In genomic region chr12:95248604-95249355, GRCh38 we compare ENCODE assay signal across 17 cellular contexts. TPM values are rescaled to one million over a fixed set of nuclear protein-coding genes. Genes with fewer than 3 reads are reported as not detected.
DNase-seq lines count a peak whose midpoint lies in the region; ATAC-seq and TF ChIP-seq lines count a peak whose summit lies in the region.
"Had no signal": no experiment of that assay in that cellular context is flagged by ENCODE, and none has a peak within 500 bp of the region (broad histone marks: within the 10 kb centered on the region; RNA-seq: fewer than 3 reads in every experiment).

No MANE protein-coding gene starts in this region.

- intact Hi-C loops in vagina (cut with DNase I): no loop called here
- intact Hi-C loops in transverse colon (cut with DNase I; ENCODE audit: low total_unique reads): no loop called here

- TF ChIP-seq CTCF in fibroblast of the aortic adventitia (IDR thresholded peaks at IDR 0.05; ENCODE audit: insufficient read depth, low read length) (no peak), vagina (IDR thresholded peaks at IDR 0.05) (no peak), transverse colon (IDR thresholded peaks at IDR 0.05) (no peak)

- H3K27me3 ChIP-seq in vagina (no peaks in the 10 kb centered on the region), transverse colon (no peaks in the 10 kb centered on the region)
- H3K27me3 ChIP-seq: right atrium auricular region had no signal

- no peaks in the 10 kb centered on the region for H3K9me3 Mint-ChIP-seq in activated T-helper 17 cell treated with anti-CD3 and anti-CD28 coated beads, Interleukin-2, amount 50 U/mL, for 72 hours
- H3K9me3 Mint-ChIP-seq: natural killer cell had no signal

- WGBS in transverse colon (ENCODE audit: low coverage in 1 of 2), 2 donors: 70 to 79% methylated on average over 6 to 8 of the region's 8 CpGs

- no peaks in the 10 kb centered on the region for H3K27me3 Mint-ChIP-seq in activated T-helper 17 cell treated with anti-CD3 and anti-CD28 coated beads, Interleukin-2, amount 50 U/mL, for 72 hours

- no peak for ATAC-seq in activated T-helper 17 cell treated with anti-CD3 and anti-CD28 coated beads, Interleukin-2, amount 50 U/mL, for 72 hours (replicated peaks)
- ATAC-seq in GM21423 (IDR thresholded peaks at IDR 0.05; ENCODE audit: unreplicated experiment): no peak
- ATAC-seq: HCT116, left ventricle myocardium superior, natural killer cell had no signal

- peaks cover 5% of the 10 kb centered on the region for H3K4me1 Mint-ChIP-seq in activated T-helper 17 cell treated with anti-CD3 and anti-CD28 coated beads, Interleukin-2, amount 50 U/mL, for 72 hours

- H3K36me3 Mint-ChIP-seq in activated T-helper 17 cell treated with anti-CD3 and anti-CD28 coated beads, Interleukin-2, amount 50 U/mL, for 72 hours (ENCODE audit: low read depth): peaks cover 44% of the 10 kb centered on the region
- H3K36me3 Mint-ChIP-seq: natural killer cell had no signal

- H3K27ac ChIP-seq in vagina (peak overlapping the region; percentile 7), transverse colon (peak overlapping the region in 2 of 4 donors; percentile 13 to 46)
- H3K27ac ChIP-seq: 22Rv1, right atrium auricular region had no signal

- peaks cover 22% of the 10 kb centered on the region for H3K4me1 ChIP-seq in vagina
- H3K4me1 ChIP-seq in transverse colon: peaks cover 3 to 46% (median 13%) of the 10 kb centered on the region in 4 donors

- H3K36me3 ChIP-seq in vagina (peaks cover 0 to 10% of the 10 kb centered on the region in 2 donors), transverse colon (peaks cover 0 to 10% (median 2%) of the 10 kb centered on the region in 4 donors)
- H3K36me3 ChIP-seq: right atrium auricular region had no signal

- H3K9me3 ChIP-seq in vagina (no peaks in the 10 kb centered on the region), transverse colon (no peaks in the 10 kb centered on the region)
- H3K9me3 ChIP-seq: right atrium auricular region had no signal

- in situ Hi-C loops in transverse colon (cut with MboI; ENCODE audit: low pct_ligation_motif_present in 1 of 4, low pct_unique_long_range_greater_than_20kb in 1 of 4, low sequenced_read_pairs in 3 of 4): no loop called here

- TF ChIP-seq POLR2A in vagina (IDR thresholded peaks at IDR 0.05): no peak
- no peak for TF ChIP-seq POLR2A in transverse colon (IDR thresholded peaks at IDR 0.05)

- peak overlapping the region; percentile 31 for H3K27ac Mint-ChIP-seq in activated T-helper 17 cell treated with anti-CD3 and anti-CD28 coated beads, Interleukin-2, amount 50 U/mL, for 72 hours

- DNase-seq in DMS 273 (lab: John Stamatoyannopoulos, UW; ENCODE audit: unreplicated experiment): peak; percentile 34
- DNase-seq in DMS 273 treated with DMSO at 0.1 percent for 48 hours (lab: John Stamatoyannopoulos, UW): no peak
- peak; percentile 51 for DNase-seq in fibroblast of the aortic adventitia (ENCODE audit: low read depth)
- DNase-seq in vagina (ENCODE audit: extremely low spot score in 2 of 2): no peak
- DNase-seq in NCI-H526 treated with DMSO at 0.1 percent for 48 hours (lab: John Stamatoyannopoulos, UW): no peak
- no peak for DNase-seq in transverse colon
- DNase-seq: COR-L47; left ventricle myocardium superior; MM.1S; natural killer cell; stimulated activated CD4-positive, alpha-beta T cell treated with anti-CD3 and anti-CD28 coated beads, Interleukin-4, amount 100 ng/mL, for 4 hours; stimulated activated naive CD4-positive, alpha-beta T cell had no signal

- no peak overlapping the region for H3K4me3 ChIP-seq in fibroblast of the aortic adventitia (ENCODE audit: low read depth, low read length)
- H3K4me3 ChIP-seq in vagina: no peak overlapping the region
- H3K4me3 ChIP-seq in transverse colon: no peak overlapping the region
- H3K4me3 ChIP-seq: right atrium auricular region had no signal

- no peak for TF ChIP-seq EP300 in transverse colon (IDR thresholded peaks at IDR 0.05; ENCODE audit: low read depth)

- no peak overlapping the region for H3K4me3 Mint-ChIP-seq in activated T-helper 17 cell treated with anti-CD3 and anti-CD28 coated beads, Interleukin-2, amount 50 U/mL, for 72 hours
- H3K4me3 Mint-ChIP-seq: natural killer cell had no signal

RNA-seq across cellular contexts. Expression of gene VEZT, which starts 31.2 kb away (rescaled TPM):
- 10 to 100 TPM; 42.9 to 49.3 TPM for total RNA-seq in activated T-helper 17 cell treated with anti-CD3 and anti-CD28 coated beads, Interleukin-2, amount 50 U/mL, for 72 hours
- 31.4 and 98.6 TPM in 2 replicates for total RNA-seq in fibroblast of the aortic adventitia (ENCODE audit: low replicate concordance)
- 63.3 TPM for total RNA-seq in vagina
- total RNA-seq in transverse colon: 100 to 1,000 TPM in 1 of 4 donors, 10 to 100 TPM in 3; 55.2 to 130 (median 85.5) TPM

RNA-seq across cellular contexts. Expression of gene FGD6, which starts 31.5 kb away (rescaled TPM):
- total RNA-seq in activated T-helper 17 cell treated with anti-CD3 and anti-CD28 coated beads, Interleukin-2, amount 50 U/mL, for 72 hours: 1 to 10 TPM; 1.4 to 2.6 TPM
- total RNA-seq in fibroblast of the aortic adventitia (ENCODE audit: low replicate concordance): 12.5 and 13.1 TPM in 2 replicates
- total RNA-seq in vagina: 17.7 TPM
- total RNA-seq in transverse colon: 10 to 100 TPM; 25.0 to 37.0 (median 32.1) TPM

Comparison
In these comparisons a context has a peak if more than half of its experiments do, and no peak if none do; other contexts are left out.
1. DNase-seq: peak in DMS 273 (single experiment) and fibroblast of the aortic adventitia (single experiment); none in DMS 273 treated with DMSO at 0.1 percent for 48 hours (single experiment), vagina (0 of 2), NCI-H526 treated with DMSO at 0.1 percent for 48 hours (single experiment) and transverse colon (single experiment).